In genomic region chr16:27485811-27486210, GRCh38 we compare ENCODE assay signal across 35 cellular contexts.
"Had no signal": no experiment of that assay in that cellular context is flagged by ENCODE, and none has a peak within 500 bp of the region (broad histone marks: within the 10 kb centered on the region; RNA-seq: fewer than 3 reads in every experiment).

No MANE protein-coding gene starts in this region.

- H3K27ac ChIP-seq: ascending aorta, cardiac muscle cell, VCaP had no signal

- H3K4me1 ChIP-seq: ascending aorta had no signal

- H3K27me3 ChIP-seq: ascending aorta, cardiac muscle cell had no signal

- H3K4me3 ChIP-seq: ascending aorta, cardiac muscle cell had no signal

- ATAC-seq: activated CD8-positive, alpha-beta T cell treated with anti-CD3 and anti-CD28 coated beads for 36 hours; activated naive CD8-positive, alpha-beta T cell treated with anti-CD3 and anti-CD28 coated beads, Interleukin-2, amount 50 U/mL, for 24 hours; activated T-cell treated with anti-CD3 and anti-CD28 coated beads, Interleukin-2, amount 50 U/mL, for 4 hours; activated T-cell treated with anti-CD3 and anti-CD28 coated beads, Interleukin-2, amount 50 U/mL, for 72 hours had no signal

- H3K27me3 Mint-ChIP-seq: activated B cell treated with CpG ODN at 0.5 μM for 24 hours; activated CD4-positive, alpha-beta memory T cell treated with anti-CD3 and anti-CD28 coated beads for 36 hours; activated CD4-positive, alpha-beta T cell treated with anti-CD3 and anti-CD28 coated beads, Interleukin-2, amount 10 ng/mL, durations not matched to agents 24 days and 14 days; activated CD8-positive, alpha-beta T cell treated with anti-CD3 and anti-CD28 coated beads for 36 hours; activated naive CD4-positive, alpha-beta T cell treated with anti-CD3 and anti-CD28 coated beads, Interleukin-2, amount 10 ng/mL, durations not matched to agents 7 days and 5 days; activated naive CD4-positive, alpha-beta T cell treated with anti-CD3 and anti-CD28 coated beads, Interleukin-2, amount 50 U/mL, for 24 hours; activated naive CD8-positive, alpha-beta T cell; activated naive CD8-positive, alpha-beta T cell treated with anti-CD3 and anti-CD28 coated beads, Interleukin-2, amount 10 ng/mL, durations not matched to agents 7 days and 5 days; activated naive CD8-positive, alpha-beta T cell treated with anti-CD3 and anti-CD28 coated beads, Interleukin-2, amount 50 U/mL, for 24 hours; brain; central memory CD8-positive, alpha-beta T cell had no signal

- H3K4me1 Mint-ChIP-seq: activated B cell treated with CpG ODN at 0.5 μM for 24 hours; activated CD4-positive, alpha-beta T cell treated with anti-CD3 and anti-CD28 coated beads, Interleukin-2, amount 10 ng/mL, durations not matched to agents 24 days and 14 days; activated naive CD4-positive, alpha-beta T cell treated with anti-CD3 and anti-CD28 coated beads, Interleukin-2, amount 10 ng/mL, durations not matched to agents 7 days and 5 days; activated naive CD4-positive, alpha-beta T cell treated with anti-CD3 and anti-CD28 coated beads, Interleukin-2, amount 50 U/mL, for 24 hours; activated naive CD8-positive, alpha-beta T cell treated with anti-CD3 and anti-CD28 coated beads, Interleukin-2, amount 10 ng/mL, durations not matched to agents 7 days and 5 days; activated naive CD8-positive, alpha-beta T cell treated with anti-CD3 and anti-CD28 coated beads, Interleukin-2, amount 50 U/mL, for 24 hours; brain; central memory CD8-positive, alpha-beta T cell had no signal

- H3K4me3 Mint-ChIP-seq: activated B cell treated with CpG ODN at 0.5 μM for 24 hours; activated CD4-positive, alpha-beta memory T cell treated with anti-CD3 and anti-CD28 coated beads for 36 hours; activated CD4-positive, alpha-beta T cell treated with anti-CD3 and anti-CD28 coated beads, Interleukin-2, amount 10 ng/mL, durations not matched to agents 24 days and 14 days; activated CD8-positive, alpha-beta T cell treated with anti-CD3 and anti-CD28 coated beads for 36 hours; activated naive CD4-positive, alpha-beta T cell treated with anti-CD3 and anti-CD28 coated beads, Interleukin-2, amount 10 ng/mL, durations not matched to agents 7 days and 5 days; activated naive CD4-positive, alpha-beta T cell treated with anti-CD3 and anti-CD28 coated beads, Interleukin-2, amount 50 U/mL, for 24 hours; activated naive CD8-positive, alpha-beta T cell; activated naive CD8-positive, alpha-beta T cell treated with anti-CD3 and anti-CD28 coated beads, Interleukin-2, amount 10 ng/mL, durations not matched to agents 7 days and 5 days; activated naive CD8-positive, alpha-beta T cell treated with anti-CD3 and anti-CD28 coated beads, Interleukin-2, amount 50 U/mL, for 24 hours; activated T-cell treated with anti-CD3 and anti-CD28 coated beads, Interleukin-2, amount 50 U/mL, for 4 hours; activated T-cell treated with anti-CD3 and anti-CD28 coated beads, Interleukin-2, amount 50 U/mL, for 72 hours; activated T-helper 1 cell treated with anti-CD3 and anti-CD28 coated beads, Interleukin-12 subunit alpha, Interleukin-12 subunit beta, Interleukin-2, Interleukin-4 antibody, amounts not matched to agents 30 ng/mL and 10 ng/mL and 1 ng/mL, durations not matched to agents 14 hours and 24 hours and 36 hours; brain; central memory CD8-positive, alpha-beta T cell; T-helper 1 cell treated with Interleukin-12 subunit alpha and Interleukin-12 subunit beta and Interleukin-4 antibody, amounts not matched to agents 30 μg/mL and 1 μg/mL, for 36 hours; T-helper 2 cell treated with Interferon-gamma antibody and Interleukin-4, amounts not matched to agents 5 μg/mL and 100 μg/mL, for 36 hours had no signal

- H3K9me3 ChIP-seq: ascending aorta had no signal

- H3K27ac Mint-ChIP-seq: activated B cell treated with CpG ODN at 0.5 μM for 24 hours; activated CD4-positive, alpha-beta memory T cell treated with anti-CD3 and anti-CD28 coated beads for 36 hours; activated CD4-positive, alpha-beta T cell treated with anti-CD3 and anti-CD28 coated beads, Interleukin-2, amount 10 ng/mL, durations not matched to agents 24 days and 14 days; activated CD8-positive, alpha-beta T cell treated with anti-CD3 and anti-CD28 coated beads for 36 hours; activated naive CD4-positive, alpha-beta T cell treated with anti-CD3 and anti-CD28 coated beads, Interleukin-2, amount 10 ng/mL, durations not matched to agents 7 days and 5 days; activated naive CD8-positive, alpha-beta T cell treated with anti-CD3 and anti-CD28 coated beads, Interleukin-2, amount 10 ng/mL, durations not matched to agents 7 days and 5 days; activated naive CD8-positive, alpha-beta T cell treated with anti-CD3 and anti-CD28 coated beads, Interleukin-2, amount 50 U/mL, for 24 hours; activated T-cell treated with anti-CD3 and anti-CD28 coated beads, Interleukin-2, amount 50 U/mL, for 72 hours; activated T-helper 1 cell treated with anti-CD3 and anti-CD28 coated beads, Interleukin-12 subunit alpha, Interleukin-12 subunit beta, Interleukin-2, Interleukin-4 antibody, amounts not matched to agents 30 ng/mL and 10 ng/mL and 1 ng/mL, durations not matched to agents 14 hours and 24 hours and 36 hours; activated T-helper 2 cell treated with anti-CD3 and anti-CD28 coated beads, Interferon-gamma antibody, Interleukin-2, Interleukin-4, amounts not matched to agents 10 μg/mL and 5 μg/mL and 100 μg/mL, durations not matched to agents 14 hours and 24 hours and 36 hours; T-helper 1 cell treated with Interleukin-12 subunit alpha and Interleukin-12 subunit beta and Interleukin-4 antibody, amounts not matched to agents 30 μg/mL and 1 μg/mL, for 36 hours; T-helper 2 cell treated with Interferon-gamma antibody and Interleukin-4, amounts not matched to agents 5 μg/mL and 100 μg/mL, for 36 hours had no signal

- DNase-seq: activated B cell treated with CpG ODN at 0.5 μM for 24 hours; activated CD4-positive, alpha-beta memory T cell treated with anti-CD3 and anti-CD28 coated beads for 36 hours; activated CD4-positive, alpha-beta T cell treated with anti-CD3 and anti-CD28 coated beads for 4 hours; activated CD4-positive, alpha-beta T cell treated with anti-CD3 and anti-CD28 coated beads, Interleukin-2, amount 10 ng/mL, durations not matched to agents 24 days and 14 days; activated CD4-positive, alpha-beta T cell treated with anti-CD3 and anti-CD28 coated beads, Interleukin-2, amount 50 U/mL, for 1 hour; activated CD4-positive, alpha-beta T cell treated with anti-CD3 and anti-CD28 coated beads, Interleukin-2, amount 50 U/mL, for 4 hours; activated CD4-positive, CD25-positive, alpha-beta regulatory T cell treated with anti-CD3 and anti-CD28 coated beads, Interleukin-2, amount 50 U/mL, for 72 hours; activated CD8-positive, alpha-beta memory T cell treated with anti-CD3 and anti-CD28 coated beads, Interleukin-2, amount 50 U/mL, for 4 hours; activated CD8-positive, alpha-beta T cell treated with anti-CD3 and anti-CD28 coated beads for 36 hours; activated effector memory CD4-positive, alpha-beta T cell treated with Interleukin-2 at 50 U/mL for 16 hours; activated gamma-delta T cell; activated naive CD4-positive, alpha-beta T cell treated with anti-CD3 and anti-CD28 coated beads, Interleukin-2, amount 10 ng/mL, durations not matched to agents 7 days and 5 days; activated naive CD4-positive, alpha-beta T cell treated with Interleukin-2 at 50 U/mL for 16 hours; activated naive CD8-positive, alpha-beta T cell treated with anti-CD3 and anti-CD28 coated beads, Interleukin-2, amount 10 ng/mL, durations not matched to agents 7 days and 5 days; activated naive CD8-positive, alpha-beta T cell treated with anti-CD3 and anti-CD28 coated beads, Interleukin-2, amount 50 U/mL, for 24 hours; activated T-cell treated with anti-CD3 and anti-CD28 coated beads for 4 hours; activated T-cell treated with anti-CD3 and anti-CD28 coated beads, Interleukin-2, amount 50 U/mL, for 1 hour; activated T-cell treated with anti-CD3 and anti-CD28 coated beads, Interleukin-2, amount 50 U/mL, for 4 hours; activated T-cell treated with anti-CD3 and anti-CD28 coated beads, Interleukin-2, amount 50 U/mL, for 72 hours; caudate nucleus; cerebellar nuclear complex; T-helper 1 cell; T-helper 2 cell; T-helper 9 cell had no signal

- H3K9me3 Mint-ChIP-seq: activated B cell treated with CpG ODN at 0.5 μM for 24 hours; activated CD4-positive, alpha-beta memory T cell treated with anti-CD3 and anti-CD28 coated beads for 36 hours; activated CD4-positive, alpha-beta T cell treated with anti-CD3 and anti-CD28 coated beads, Interleukin-2, amount 10 ng/mL, durations not matched to agents 24 days and 14 days; activated CD8-positive, alpha-beta T cell treated with anti-CD3 and anti-CD28 coated beads for 36 hours; activated naive CD4-positive, alpha-beta T cell treated with anti-CD3 and anti-CD28 coated beads, Interleukin-2, amount 10 ng/mL, durations not matched to agents 7 days and 5 days; activated naive CD4-positive, alpha-beta T cell treated with anti-CD3 and anti-CD28 coated beads, Interleukin-2, amount 50 U/mL, for 24 hours; activated naive CD8-positive, alpha-beta T cell treated with anti-CD3 and anti-CD28 coated beads, Interleukin-2, amount 10 ng/mL, durations not matched to agents 7 days and 5 days; activated naive CD8-positive, alpha-beta T cell treated with anti-CD3 and anti-CD28 coated beads, Interleukin-2, amount 50 U/mL, for 24 hours; activated T-cell treated with anti-CD3 and anti-CD28 coated beads, Interleukin-2, amount 50 U/mL, for 4 hours; activated T-cell treated with anti-CD3 and anti-CD28 coated beads, Interleukin-2, amount 50 U/mL, for 72 hours; activated T-helper 1 cell treated with anti-CD3 and anti-CD28 coated beads, Interleukin-12 subunit alpha, Interleukin-12 subunit beta, Interleukin-2, Interleukin-4 antibody, amounts not matched to agents 30 ng/mL and 10 ng/mL and 1 ng/mL, durations not matched to agents 14 hours and 24 hours and 36 hours; activated T-helper 2 cell treated with anti-CD3 and anti-CD28 coated beads, Interferon-gamma antibody, Interleukin-2, Interleukin-4, amounts not matched to agents 10 μg/mL and 5 μg/mL and 100 μg/mL, durations not matched to agents 14 hours and 24 hours and 36 hours; brain; central memory CD8-positive, alpha-beta T cell; T-helper 1 cell treated with Interleukin-12 subunit alpha and Interleukin-12 subunit beta and Interleukin-4 antibody, amounts not matched to agents 30 μg/mL and 1 μg/mL, for 36 hours; T-helper 2 cell treated with Interferon-gamma antibody and Interleukin-4, amounts not matched to agents 5 μg/mL and 100 μg/mL, for 36 hours had no signal
